15 cellular contexts compared by ENCODE assay signal in genomic region chr6:81697564-81697963, GRCh38. TPM values are rescaled to one million over a fixed set of nuclear protein-coding genes. Genes with fewer than 3 reads are reported as not detected.
DNase-seq lines count a peak whose midpoint lies in the region; ATAC-seq and TF ChIP-seq lines count a peak whose summit lies in the region.
"Had no signal": no experiment of that assay in that cellular context is flagged by ENCODE, and none has a peak within 500 bp of the region (broad histone marks: within the 10 kb centered on the region; RNA-seq: fewer than 3 reads in every experiment).

No MANE protein-coding gene starts in this region.

- H3K27me3 ChIP-seq in left ventricle myocardium inferior (ENCODE audit: low read depth) = no peaks in the 10 kb centered on the region

- intact Hi-C loops in left ventricle myocardium inferior (cut with micrococcal nuclease) = no loop called here
- intact Hi-C loops in Right ventricle myocardium inferior (cut with DNase I) = no loop called here

- H3K27ac ChIP-seq in left ventricle myocardium inferior (replicated peaks) = peak overlapping the region; percentile 39

- no peak overlapping the region for H3K4me3 ChIP-seq in left ventricle myocardium inferior

- ATAC-seq in Right ventricle myocardium inferior = no peak
- no peak for ATAC-seq in GM19467 (IDR thresholded peaks at IDR 0.05; ENCODE audit: unreplicated experiment)
- no peak for ATAC-seq in HG02678 (IDR thresholded peaks at IDR 0.05; ENCODE audit: unreplicated experiment)
- no peak for ATAC-seq in GM19328 (IDR thresholded peaks at IDR 0.05; ENCODE audit: unreplicated experiment)
- ATAC-seq: activated T-cell treated with anti-CD3 and anti-CD28 coated beads, Interleukin-2, amount 50 U/mL, for 4 hours; stimulated activated memory B cell treated with anti-CD40 and anti-IgM and Interleukin-4, amounts not matched to agents 10 μg/mL and 1 μg/mL and 100 μg/mL, for 72 hours had no signal

- DNase-seq in left ventricle myocardium inferior = no peak
- no peak for DNase-seq in Right ventricle myocardium inferior (ENCODE audit: missing footprints)
- DNase-seq in T1000 (lab: John Stamatoyannopoulos, UW) = peak; percentile 2
- peak; percentile 3 for DNase-seq in fibroblast of the conjunctiva (ENCODE audit: low read depth)
- DNase-seq in activated naive CD4-positive, alpha-beta T cell (lab: John Stamatoyannopoulos, UW) = no peak
- DNase-seq: activated T-cell treated with anti-CD3 and anti-CD28 coated beads, Interleukin-2, amount 50 U/mL, for 4 hours; CD8-positive, alpha-beta memory T cell; GDM1; Kasumi-1; NCI-H146; NCI-H345 had no signal

- peaks cover 41% of the 10 kb centered on the region for H3K4me1 ChIP-seq in left ventricle myocardium inferior

- no peaks in the 10 kb centered on the region for H3K9me3 ChIP-seq in left ventricle myocardium inferior (replicated peaks)

- TF ChIP-seq CTCF in left ventricle myocardium inferior (IDR thresholded peaks at IDR 0.05; ENCODE audit: borderline replicate concordance) = no peak

- no peaks in the 10 kb centered on the region for H3K36me3 ChIP-seq in left ventricle myocardium inferior

RNA-seq across cellular contexts. Expression of gene TENT5A, which starts 54.9 kb away (rescaled TPM):
- 44.4 TPM for total RNA-seq in left ventricle myocardium inferior
- total RNA-seq in Right ventricle myocardium inferior = 60.9 TPM

Comparison
In these comparisons a context has a peak if more than half of its experiments do, and no peak if none do; other contexts are left out.
1. DNase-seq: peak in T1000 (single experiment) and fibroblast of the conjunctiva (single experiment); none in left ventricle myocardium inferior (single experiment), Right ventricle myocardium inferior (single experiment) and activated naive CD4-positive, alpha-beta T cell (0 of 4).